In the genomic region with DNA sequence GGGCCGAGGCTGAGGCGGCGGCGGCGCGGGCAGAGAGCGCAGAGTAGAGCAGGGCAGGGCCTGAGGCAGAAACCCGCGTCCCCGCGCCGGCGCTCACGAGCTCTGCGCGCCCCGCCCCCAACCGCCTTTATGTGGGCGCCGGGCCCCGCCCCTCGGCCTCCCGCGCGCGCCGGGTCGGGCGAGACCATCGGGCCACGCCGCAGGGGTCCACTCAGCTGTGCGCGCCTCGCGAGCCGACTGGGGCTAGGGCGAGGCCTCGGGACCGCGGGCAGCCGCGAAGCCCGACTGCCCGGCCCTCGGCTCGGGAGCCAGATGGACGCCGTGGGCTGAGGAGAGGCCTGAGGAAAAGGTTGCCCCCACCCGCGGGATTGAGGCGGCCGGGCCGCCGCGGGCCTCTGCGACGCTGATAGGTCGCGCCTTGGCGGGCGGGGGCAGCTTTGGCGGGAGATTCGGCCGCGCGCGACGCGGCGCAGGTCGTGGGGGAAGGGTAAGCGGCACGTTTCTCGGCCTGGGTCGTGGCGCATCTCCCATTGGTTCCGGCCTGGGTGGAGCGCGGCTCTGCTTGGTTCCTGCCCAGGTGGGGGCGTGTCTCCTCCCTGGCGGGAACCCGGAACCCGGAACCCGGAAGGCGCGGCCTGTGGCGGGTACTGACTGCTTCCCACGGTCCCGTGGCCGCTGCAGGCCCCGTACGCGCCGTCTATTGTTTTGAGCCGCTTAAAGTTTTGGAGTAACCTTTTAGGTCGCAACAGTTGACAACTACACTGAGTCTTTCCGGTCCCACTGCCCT, we compare ENCODE assay signal across 8 cellular contexts. TPM values are rescaled to one million over a fixed set of nuclear protein-coding genes. Genes with fewer than 3 reads are reported as not detected.
DNase-seq lines count a peak whose midpoint lies in the region; ATAC-seq, FAIRE-seq and TF ChIP-seq lines count a peak whose summit lies in the region.

A gene (minus strand): TSS at position 104 of the 787 bp plus-strand sequence. CDS start 131 bp downstream, outside the sequence.

- no peaks in the 10 kb centered on the region for H3K9me3 ChIP-seq in transverse colon

- WGBS in transverse colon (ENCODE audit: low coverage in 1 of 2), 2 donors, result 0% methylated on average over 39 of the region's 98 CpGs; no CpG with 5 or more reads in 1 of the 2 donors

- H3K27ac ChIP-seq in transverse colon, result peak within 1 kb of the TSS; percentile 98 to 100 (median 99)

- FAIRE-seq in GM12892 (lab: Jason Lieb, UNC), result peak; percentile 97

- H3K9me3 Mint-ChIP-seq in activated naive CD8-positive, alpha-beta T cell treated with anti-CD3 and anti-CD28 coated beads, Interleukin-2, amount 50 U/mL, for 24 hours, result no peaks in the 10 kb centered on the region

- intact Hi-C loops in Right ventricle myocardium superior (cut with DNase I) (loop anchor here (10.0 kb wide), 1 partner anchor 368 kb away; a partner anchor contains a TSS), transverse colon (cut with DNase I; ENCODE audit: low total_unique reads) (no loop called here)

- H3K4me1 Mint-ChIP-seq in activated naive CD8-positive, alpha-beta T cell treated with anti-CD3 and anti-CD28 coated beads, Interleukin-2, amount 50 U/mL, for 24 hours, result peaks cover 68% of the 10 kb centered on the region

- H3K36me3 Mint-ChIP-seq in activated naive CD8-positive, alpha-beta T cell treated with anti-CD3 and anti-CD28 coated beads, Interleukin-2, amount 50 U/mL, for 24 hours (ENCODE audit: low read depth), result peaks cover 57% of the 10 kb centered on the region

- H3K4me3 ChIP-seq in transverse colon, result peak within 1 kb of the TSS; percentile 69 to 98 (median 91)

- no peaks in the 10 kb centered on the region for H3K27me3 Mint-ChIP-seq in activated naive CD8-positive, alpha-beta T cell treated with anti-CD3 and anti-CD28 coated beads, Interleukin-2, amount 50 U/mL, for 24 hours

- H3K4me3 Mint-ChIP-seq in activated naive CD8-positive, alpha-beta T cell treated with anti-CD3 and anti-CD28 coated beads, Interleukin-2, amount 50 U/mL, for 24 hours, result peak within 1 kb of the TSS; percentile 98

- TF ChIP-seq POLR2A in GM12892 (IDR thresholded peaks at IDR 0.05; ENCODE audit: low read depth, low read length) (peak; percentile 84), transverse colon (IDR thresholded peaks at IDR 0.05) (peak; percentile 79)

- H3K36me3 ChIP-seq in transverse colon, result peaks cover 0 to 4% (median 0%) of the 10 kb centered on the region in 4 donors

- peak within 1 kb of the TSS; percentile 94 for H3K27ac Mint-ChIP-seq in activated naive CD8-positive, alpha-beta T cell treated with anti-CD3 and anti-CD28 coated beads, Interleukin-2, amount 50 U/mL, for 24 hours

- peak; percentile 76 for ATAC-seq in HG02840 (IDR thresholded peaks at IDR 0.05; ENCODE audit: low FRiP score, unreplicated experiment)
- ATAC-seq in activated naive CD8-positive, alpha-beta T cell treated with anti-CD3 and anti-CD28 coated beads, Interleukin-2, amount 50 U/mL, for 24 hours, result peak; percentile 90
- ATAC-seq in Right ventricle myocardium superior (ENCODE audit: poor library complexity), result peak; percentile 93

- H3K27me3 ChIP-seq in transverse colon, result no peaks in the 10 kb centered on the region

- DNase-seq in GM12892 (ENCODE audit: insufficient read length) (peak; percentile 97), NCI-H1436 (lab: John Stamatoyannopoulos, UW) (peak; percentile 95), SW480 (ENCODE audit: low spot score) (peak; percentile 94), Right ventricle myocardium superior (peak; percentile 97), pons (ENCODE audit: low spot score) (peak; percentile 71), transverse colon (peak; percentile 99)
- peak; percentile 99 for DNase-seq in activated naive CD8-positive, alpha-beta T cell treated with anti-CD3 and anti-CD28 coated beads, Interleukin-2, amount 50 U/mL, for 24 hours

- H3K4me1 ChIP-seq in transverse colon, result peaks cover 18 to 43% (median 35%) of the 10 kb centered on the region in 4 donors

- in situ Hi-C loops in transverse colon (cut with MboI; ENCODE audit: low pct_ligation_motif_present in 1 of 4, low pct_unique_long_range_greater_than_20kb in 1 of 4, low sequenced_read_pairs in 3 of 4), result no loop called here

- TF ChIP-seq CTCF in transverse colon (IDR thresholded peaks at IDR 0.05), result no peak

- TF ChIP-seq EP300 in transverse colon (IDR thresholded peaks at IDR 0.05; ENCODE audit: low read depth), result no peak

RNA-seq across cellular contexts. Expression of the gene that starts here (rescaled TPM):
- 122 TPM for polyA plus RNA-seq in GM12892 (2012; ENCODE audit: missing spikeins)
- total RNA-seq in Right ventricle myocardium superior, result 12.6 TPM
- total RNA-seq in transverse colon, result 10 to 100 TPM in 3 of 4 donors, 1 to 10 TPM in 1; 7.6 to 47.5 (median 31.6) TPM

Comparison
In these comparisons a context has a peak if more than half of its experiments do, and no peak if none do; other contexts are left out.
1. Peak in every context shown above with its lines: DNase-seq, ATAC-seq, H3K4me3 ChIP-seq and H3K27ac ChIP-seq.